Comparison of ENCODE assay signal across 8 cellular contexts in the genomic region with DNA sequence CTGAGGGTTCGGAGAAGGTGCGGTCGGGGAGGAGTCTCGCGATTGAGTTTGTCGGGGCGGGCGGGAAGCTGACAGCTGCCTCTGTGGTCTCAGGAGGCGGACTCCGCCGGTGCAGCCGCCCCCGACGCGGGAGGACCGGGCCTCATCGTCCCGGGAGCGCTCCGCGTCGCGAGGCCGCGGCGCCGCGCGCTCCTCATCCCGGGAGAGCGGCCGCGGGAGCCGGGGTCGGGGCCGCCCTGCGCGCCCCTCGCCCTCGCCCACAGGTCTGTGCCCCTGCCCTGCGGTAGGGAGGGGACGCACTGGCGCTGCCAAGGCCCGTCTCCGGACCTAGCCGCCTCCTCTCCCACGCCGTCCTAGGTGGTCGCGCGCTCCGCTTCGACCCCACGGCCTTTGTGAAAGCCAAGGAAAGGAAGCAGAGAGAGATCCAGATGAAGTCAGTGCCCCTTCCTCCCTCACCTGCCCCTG. TPM values are rescaled to one million over a fixed set of nuclear protein-coding genes. Genes with fewer than 3 reads are reported as not detected.
DNase-seq lines count a peak whose midpoint lies in the region; ATAC-seq and TF ChIP-seq lines count a peak whose summit lies in the region.

No MANE protein-coding gene starts in this region.

- peak overlapping the region; percentile 92 to 98 for H3K4me3 Mint-ChIP-seq in CD14-positive monocyte
- H3K4me3 Mint-ChIP-seq in IgD-negative memory B cell, result peak overlapping the region; percentile 65 to 95 (median 87)

- H3K4me3 ChIP-seq in heart left ventricle, result peak overlapping the region; percentile 44 to 91 (median 72)
- H3K4me3 ChIP-seq in skeletal muscle cell (ENCODE audit: low read depth, low read length), result peak overlapping the region; percentile 47

- H3K9me3 ChIP-seq in heart left ventricle, result no peaks in the 10 kb centered on the region

- ATAC-seq in heart left ventricle, result peak in 3 of 4 donors; percentile 1 to 23 (median 5)
- ATAC-seq in HG03097 (IDR thresholded peaks at IDR 0.05; ENCODE audit: low FRiP score, unreplicated experiment), result no peak

- peaks cover 0 to 28% (median 13%) of the 10 kb centered on the region in 12 donors for H3K4me1 ChIP-seq in heart left ventricle

- H3K27me3 ChIP-seq in heart left ventricle, result peaks cover 0 to 39% (median 14%) of the 10 kb centered on the region in 9 donors

- TF ChIP-seq CTCF in CD14-positive monocyte (IDR thresholded peaks at IDR 0.05) (no peak), heart left ventricle (IDR thresholded peaks at IDR 0.05) (no peak)

- DNase-seq in CD14-positive monocyte (ENCODE audit: low spot score) (no peak), activated gamma-delta T cell (lab: John Stamatoyannopoulos, UW) (peak; percentile 30), heart left ventricle (peak in 1 of 5 donors; percentile 62), skeletal muscle cell (ENCODE audit: low read depth) (no peak), HuH-7 (ENCODE audit: low spot score) (no peak), HCEC 1CT (no peak)

- H3K4me1 Mint-ChIP-seq in CD14-positive monocyte, result peaks cover 19% of the 10 kb centered on the region
- peaks cover 7 to 9% (median 7%) of the 10 kb centered on the region in 3 donors for H3K4me1 Mint-ChIP-seq in IgD-negative memory B cell

- TF ChIP-seq POLR2A in heart left ventricle (IDR thresholded peaks at IDR 0.05), result no peak

- H3K27me3 Mint-ChIP-seq in CD14-positive monocyte (ENCODE audit: low read depth in 3 of 3), result peaks cover 33 to 54% (median 37%) of the 10 kb centered on the region in 3 donors
- peaks cover 8% of the 10 kb centered on the region for H3K27me3 Mint-ChIP-seq in IgD-negative memory B cell

- H3K36me3 Mint-ChIP-seq in CD14-positive monocyte (peaks cover 24 to 43% of the 10 kb centered on the region in 2 donors), IgD-negative memory B cell (peaks cover 3% of the 10 kb centered on the region)

- H3K27ac Mint-ChIP-seq in CD14-positive monocyte, result peak overlapping the region in 2 of 7 donors; percentile 31 to 49
- H3K27ac Mint-ChIP-seq in IgD-negative memory B cell, result peak overlapping the region in 2 of 3 donors; percentile 85 to 90

- H3K27ac ChIP-seq in heart left ventricle, result peak overlapping the region in 2 of 12 donors; percentile 33 to 51

- 2 to 6% (median 3%) methylated on average over 28 to 54 of the region's 54 CpGs for WGBS in heart left ventricle, 4 donors

- intact Hi-C loops in CD14-positive monocyte (cut with micrococcal nuclease), result loop anchor here in 1 of 2 donors (10.0 kb wide), 1 partner anchor 179 kb away; no protein-coding TSS in a partner anchor
- intact Hi-C loops in heart left ventricle (cut with DNase I), result loop anchor here in 4 of 10 donors (2.0 to 10.0 kb wide), 5 partner anchors 89 to 154 kb away; partner anchors contain the start of genes FOXA3 (in 1 of the 4), MYPOP (in 1 of the 4) and SYMPK (in 1 of the 4)

- peaks cover 0 to 8% (median 0%) of the 10 kb centered on the region in 9 donors for H3K36me3 ChIP-seq in heart left ventricle

- peaks cover 0 to 13% (median 9%) of the 10 kb centered on the region in 7 donors for H3K9me3 Mint-ChIP-seq in CD14-positive monocyte
- H3K9me3 Mint-ChIP-seq in IgD-negative memory B cell, result no peaks in the 10 kb centered on the region

RNA-seq across cellular contexts. Expression of gene PGLYRP1, which starts 6.9 kb away (rescaled TPM):
- polyA plus RNA-seq in CD14-positive monocyte, result under 1 TPM; 0.36 to 0.39 TPM
- not detected for polyA plus RNA-seq in IgD-negative memory B cell
- total RNA-seq in heart left ventricle, result 1 to 10 TPM in 1 of 9 donors, under 1 TPM in 2, not detected in 6; 0.43 to 3.9 (median 0.63) TPM
- polyA plus RNA-seq in heart left ventricle, result under 1 TPM in 1 of 2 donors, not detected in 1; 0.24 TPM

RNA-seq across cellular contexts. Expression of gene CCDC61, which starts 20.7 kb away (rescaled TPM):
- polyA plus RNA-seq in CD14-positive monocyte (1 to 10 TPM; 4.3 to 6.1 TPM), IgD-negative memory B cell (8.7 TPM), heart left ventricle (1 to 10 TPM; 6.4 to 6.8 TPM)
- 10 to 100 TPM in 2 of 9 donors, 1 to 10 TPM in 7; 4.1 to 13.7 (median 7.1) TPM for total RNA-seq in heart left ventricle

RNA-seq across cellular contexts. Expression of gene IGFL4, which starts 24.8 kb away (rescaled TPM):
- not detected for polyA plus RNA-seq in CD14-positive monocyte
- not detected for polyA plus RNA-seq in IgD-negative memory B cell
- not detected for total RNA-seq in heart left ventricle
- not detected for polyA plus RNA-seq in heart left ventricle

RNA-seq across cellular contexts. Expression of gene NOVA2, which starts 42.3 kb away (rescaled TPM):
- polyA plus RNA-seq in CD14-positive monocyte (not detected), IgD-negative memory B cell (not detected), heart left ventricle (1 to 10 TPM; 2.6 to 5.2 TPM)
- 10 to 100 TPM in 1 of 9 donors, 1 to 10 TPM in 8; 2.2 to 10.0 (median 4.8) TPM for total RNA-seq in heart left ventricle
